ENCODE assay signal across 21 cellular contexts in genomic region chr5:144318460-144318859, GRCh38.
"Had no signal": no experiment of that assay in that cellular context is flagged by ENCODE, and none has a peak within 500 bp of the region (broad histone marks: within the 10 kb centered on the region; RNA-seq: fewer than 3 reads in every experiment).

No MANE protein-coding gene starts in this region.

- H3K9me3 ChIP-seq: left lung, psoas muscle, sigmoid colon, thoracic aorta, tibial nerve, upper lobe of left lung had no signal

- H3K36me3 ChIP-seq: left lung, sigmoid colon, thoracic aorta, tibial nerve, upper lobe of left lung had no signal

- H3K36me3 Mint-ChIP-seq: naive thymus-derived CD4-positive, alpha-beta T cell; stimulated activated effector memory CD8-positive, alpha-beta T cell treated with anti-CD3 and anti-CD28 coated beads, Interleukin-12 subunit alpha, Interleukin-12 subunit beta, amount 100 ng/mL, for 72 hours had no signal

- DNase-seq: cortex of kidney; effector memory CD8-positive, alpha-beta T cell; hypothalamus; left cardiac atrium; left lung; mesenchymal stem cell; midbrain; naive thymus-derived CD4-positive, alpha-beta T cell; nucleus accumbens; psoas muscle; right cardiac atrium; sigmoid colon; stimulated activated CD4-positive, alpha-beta T cell treated with anti-CD3 and anti-CD28 coated beads, Interleukin-2, amount 100 ng/mL, for 24 hours; stimulated activated CD4-positive, alpha-beta T cell treated with anti-CD3 and anti-CD28 coated beads, Interleukin-4, amount 100 ng/mL, for 24 hours; stimulated activated naive CD4-positive, alpha-beta T cell treated with Interleukin-2 at 50 U/mL for 16 hours; substantia nigra; upper lobe of left lung had no signal

- H3K27ac Mint-ChIP-seq: effector memory CD8-positive, alpha-beta T cell; naive thymus-derived CD4-positive, alpha-beta T cell; nephron; stimulated activated effector memory CD8-positive, alpha-beta T cell treated with anti-CD3 and anti-CD28 coated beads, Interleukin-12 subunit alpha, Interleukin-12 subunit beta, amount 100 ng/mL, for 72 hours had no signal

- H3K4me1 Mint-ChIP-seq: naive thymus-derived CD4-positive, alpha-beta T cell; nephron; stimulated activated effector memory CD8-positive, alpha-beta T cell treated with anti-CD3 and anti-CD28 coated beads, Interleukin-12 subunit alpha, Interleukin-12 subunit beta, amount 100 ng/mL, for 72 hours had no signal

- H3K27ac ChIP-seq: left lung, psoas muscle, sigmoid colon, thoracic aorta, tibial nerve, upper lobe of left lung had no signal

- ATAC-seq: effector memory CD8-positive, alpha-beta T cell; left cardiac atrium; left lung; naive thymus-derived CD4-positive, alpha-beta T cell; psoas muscle; right cardiac atrium; stimulated activated effector memory CD8-positive, alpha-beta T cell treated with anti-CD3 and anti-CD28 coated beads, Interleukin-12 subunit alpha, Interleukin-12 subunit beta, amount 100 ng/mL, for 72 hours had no signal

- H3K4me3 Mint-ChIP-seq: effector memory CD8-positive, alpha-beta T cell; naive thymus-derived CD4-positive, alpha-beta T cell; nephron; stimulated activated effector memory CD8-positive, alpha-beta T cell treated with anti-CD3 and anti-CD28 coated beads, Interleukin-12 subunit alpha, Interleukin-12 subunit beta, amount 100 ng/mL, for 72 hours had no signal

- H3K4me1 ChIP-seq: left lung, psoas muscle, sigmoid colon, tibial nerve, upper lobe of left lung had no signal

- H3K27me3 ChIP-seq: left lung, sigmoid colon, tibial nerve, upper lobe of left lung had no signal

- H3K4me3 ChIP-seq: left lung, psoas muscle, sigmoid colon, thoracic aorta, tibial nerve, upper lobe of left lung had no signal

- H3K9me3 Mint-ChIP-seq: effector memory CD8-positive, alpha-beta T cell; nephron; stimulated activated effector memory CD8-positive, alpha-beta T cell treated with anti-CD3 and anti-CD28 coated beads, Interleukin-12 subunit alpha, Interleukin-12 subunit beta, amount 100 ng/mL, for 72 hours had no signal
